In genomic region chr12:89946518-89946917, GRCh38 we compare ENCODE assay signal across 22 cellular contexts.
DNase-seq lines count a peak whose midpoint lies in the region; ATAC-seq, FAIRE-seq and TF ChIP-seq lines count a peak whose summit lies in the region.
"Had no signal": no experiment of that assay in that cellular context is flagged by ENCODE, and none has a peak within 500 bp of the region (broad histone marks: within the 10 kb centered on the region; RNA-seq: fewer than 3 reads in every experiment).

No MANE protein-coding gene starts in this region.

- H3K27ac ChIP-seq in CD4-positive, alpha-beta memory T cell (ENCODE audit: low read depth, low read length) = no peak overlapping the region
- H3K27ac ChIP-seq in small intestine (ENCODE audit: low read depth in 1 of 2, low read length in 1 of 2) = peak overlapping the region; percentile 36 to 78

- no peaks in the 10 kb centered on the region for H3K27me3 Mint-ChIP-seq in CD4-positive, alpha-beta memory T cell
- no peaks in the 10 kb centered on the region for H3K27me3 Mint-ChIP-seq in T-helper 17 cell
- no peaks in the 10 kb centered on the region for H3K27me3 Mint-ChIP-seq in mesothelial cell of epicardium (ENCODE audit: low read depth)
- H3K27me3 Mint-ChIP-seq: activated CD4-positive, alpha-beta memory T cell treated with anti-CD3 and anti-CD28 coated beads for 36 hours; progenitor cell of endocrine pancreas had no signal

- no peak for ATAC-seq in T-helper 17 cell

- peaks cover 0 to 2% (median 0%) of the 10 kb centered on the region in 8 donors for H3K9me3 Mint-ChIP-seq in CD4-positive, alpha-beta memory T cell
- H3K9me3 Mint-ChIP-seq in mesothelial cell of epicardium = no peaks in the 10 kb centered on the region
- H3K9me3 Mint-ChIP-seq: activated CD4-positive, alpha-beta memory T cell treated with anti-CD3 and anti-CD28 coated beads for 36 hours; CD14-positive monocyte had no signal

- no peaks in the 10 kb centered on the region for H3K36me3 ChIP-seq in CD4-positive, alpha-beta memory T cell (ENCODE audit: insufficient read depth, low read length)
- no peaks in the 10 kb centered on the region for H3K36me3 ChIP-seq in small intestine (ENCODE audit: control insufficient read depth in 2 of 2, insufficient read depth in 2 of 2, low read length in 2 of 2)
- H3K36me3 ChIP-seq: tibial artery had no signal

- H3K36me3 Mint-ChIP-seq in CD4-positive, alpha-beta memory T cell = no peaks in the 10 kb centered on the region
- H3K36me3 Mint-ChIP-seq in T-helper 17 cell (ENCODE audit: low read depth) = peaks cover 3% of the 10 kb centered on the region
- H3K36me3 Mint-ChIP-seq in mesothelial cell of epicardium = no peaks in the 10 kb centered on the region
- H3K36me3 Mint-ChIP-seq: activated CD4-positive, alpha-beta memory T cell treated with anti-CD3 and anti-CD28 coated beads for 36 hours; CD14-positive monocyte had no signal

- no peak for TF ChIP-seq CTCF in mesothelial cell of epicardium (IDR thresholded peaks at IDR 0.05; ENCODE audit: unreplicated experiment)

- POLR2A ChIA-PET in CD4-positive, alpha-beta memory T cell (lab: Charles Lee; ENCODE audit: partially characterized antibody) = interaction anchor here (5.9 to 6.5 kb wide), 2 partner anchors 82 to 239 kb away, joined by 99 to 104 read pairs; partner anchors contain the start of gene ATP2B1

- 18 to 55% (median 39%) methylated on average over 3 of the region's 3 CpGs for WGBS in small intestine, 3 donors

- intact Hi-C loops in CD4-positive, alpha-beta memory T cell (cut with micrococcal nuclease) = no loop called here

- H3K4me3 Mint-ChIP-seq in CD4-positive, alpha-beta memory T cell = peak overlapping the region in 1 of 8 donors; percentile 2
- no peak overlapping the region for H3K4me3 Mint-ChIP-seq in T-helper 17 cell
- no peak overlapping the region for H3K4me3 Mint-ChIP-seq in mesothelial cell of epicardium
- H3K4me3 Mint-ChIP-seq: activated CD4-positive, alpha-beta memory T cell treated with anti-CD3 and anti-CD28 coated beads for 36 hours; CD14-positive monocyte had no signal

- no peak for DNase-seq in CD4-positive, alpha-beta memory T cell
- DNase-seq in T-helper 17 cell (no peak), mesothelial cell of epicardium (ENCODE audit: low spot score in 2 of 2, unreplicated experiment in 2 of 2) (no peak), small intestine (peak; percentile 96), NCI-H510A treated with DMSO at 0.1 percent for 48 hours (lab: John Stamatoyannopoulos, UW) (no peak), NCI-H1048 (lab: John Stamatoyannopoulos, UW) (no peak), NCI-H524 (lab: John Stamatoyannopoulos, UW) (no peak)
- DNase-seq: activated CD4-positive, alpha-beta memory T cell treated with anti-CD3 and anti-CD28 coated beads for 36 hours; activated gamma-delta T cell; H7; kidney glomerular epithelial cell; NCI-H1417 treated with DMSO at 0.1 percent for 48 hours; NCI-H2107; NCI-H524 treated with DMSO at 0.1 percent for 48 hours; RPMI8226; stimulated activated naive CD4-positive, alpha-beta T cell treated with Interleukin-2 at 50 U/mL for 16 hours; T-helper 9 cell; tibial artery had no signal

- H3K9me3 ChIP-seq in CD4-positive, alpha-beta memory T cell (ENCODE audit: control insufficient read depth in 1 of 2, low read length in 2 of 2) = no peaks in the 10 kb centered on the region
- H3K9me3 ChIP-seq in T-helper 17 cell (ENCODE audit: control insufficient read depth, low read length, poor library complexity, severe bottlenecking) (no peaks in the 10 kb centered on the region), small intestine (ENCODE audit: control insufficient read depth, low read depth) (no peaks in the 10 kb centered on the region)
- H3K9me3 ChIP-seq: tibial artery had no signal

- peaks cover 64% of the 10 kb centered on the region for H3K4me1 ChIP-seq in CD4-positive, alpha-beta memory T cell (ENCODE audit: insufficient read depth, low read length)
- H3K4me1 ChIP-seq in small intestine (ENCODE audit: control insufficient read depth in 2 of 2, insufficient read depth in 1 of 2, low read depth in 1 of 2, low read length in 1 of 2) = peaks cover 8 to 24% of the 10 kb centered on the region in 2 donors

- peak overlapping the region in 6 of 7 donors; percentile 4 to 97 (median 68) for H3K27ac Mint-ChIP-seq in CD4-positive, alpha-beta memory T cell
- peak overlapping the region; percentile 97 for H3K27ac Mint-ChIP-seq in T-helper 17 cell
- peak overlapping the region; percentile 94 for H3K27ac Mint-ChIP-seq in mesothelial cell of epicardium
- H3K27ac Mint-ChIP-seq: activated CD4-positive, alpha-beta memory T cell treated with anti-CD3 and anti-CD28 coated beads for 36 hours; progenitor cell of endocrine pancreas had no signal

- H3K27me3 ChIP-seq in CD4-positive, alpha-beta memory T cell (ENCODE audit: insufficient read depth, low read length) = no peaks in the 10 kb centered on the region
- H3K27me3 ChIP-seq in small intestine (ENCODE audit: control insufficient read depth in 2 of 2, insufficient read depth in 2 of 2, low read length in 2 of 2) = no peaks in the 10 kb centered on the region
- H3K27me3 ChIP-seq: tibial artery had no signal

- H3K4me3 ChIP-seq in CD4-positive, alpha-beta memory T cell (ENCODE audit: low read length in 2 of 2) = no peak overlapping the region
- no peak overlapping the region for H3K4me3 ChIP-seq in small intestine (ENCODE audit: low read depth in 1 of 2, low read length in 2 of 2)
- H3K4me3 ChIP-seq: tibial artery had no signal

- CTCF ChIA-PET in CD4-positive, alpha-beta memory T cell (lab: Charles Lee; ENCODE audit: partially characterized antibody) = interaction anchor here (1.2 kb wide), 2 partner anchors 67 to 403 kb away, joined by 3 to 5 read pairs; no protein-coding TSS in a partner anchor

- H3K4me1 Mint-ChIP-seq in CD4-positive, alpha-beta memory T cell = peaks cover 60 to 80% (median 69%) of the 10 kb centered on the region in 4 donors
- peaks cover 40% of the 10 kb centered on the region for H3K4me1 Mint-ChIP-seq in T-helper 17 cell
- peaks cover 86% of the 10 kb centered on the region for H3K4me1 Mint-ChIP-seq in mesothelial cell of epicardium

- FAIRE-seq in small intestine (lab: Jason Lieb, UNC) = peak; percentile 23
- FAIRE-seq: colon, endometrium had no signal
